In the genomic region with DNA sequence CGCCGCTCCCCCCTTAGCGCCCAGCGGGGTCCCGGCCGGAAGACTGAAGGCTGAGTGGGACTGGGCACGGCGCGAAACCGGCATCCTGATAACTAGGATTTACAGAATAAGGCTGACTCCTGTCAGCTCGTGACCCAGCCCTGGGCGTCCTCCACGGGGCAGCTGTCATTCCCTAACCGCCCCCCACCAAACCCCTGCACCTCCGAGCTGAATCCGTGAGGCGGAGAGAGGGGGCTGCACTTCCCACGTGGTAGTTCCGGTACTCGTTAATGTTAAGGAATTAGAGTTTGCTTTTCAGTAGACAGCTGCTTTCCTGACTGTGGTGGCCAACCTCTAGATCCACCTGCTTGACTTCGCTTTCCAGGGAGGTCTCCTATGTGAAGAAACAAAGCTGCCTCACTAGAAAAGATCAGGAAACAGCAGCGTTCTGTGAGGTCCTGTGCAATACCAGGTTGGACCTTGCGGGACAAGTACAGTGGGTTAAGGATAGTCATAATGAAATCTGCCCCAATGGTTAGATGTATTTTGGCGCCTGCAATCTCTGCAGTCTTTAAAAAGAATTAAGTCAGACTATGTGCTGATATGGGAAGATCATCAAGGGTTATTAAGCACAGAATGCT, we compare ENCODE assay signal across 8 cellular contexts. TPM values are rescaled to one million over a fixed set of nuclear protein-coding genes. Genes with fewer than 3 reads are reported as not detected.
DNase-seq lines count a peak whose midpoint lies in the region; ATAC-seq, FAIRE-seq and TF ChIP-seq lines count a peak whose summit lies in the region.

No MANE protein-coding gene starts in this region.

- no peaks in the 10 kb centered on the region for H3K9me3 ChIP-seq in A549
- no peaks in the 10 kb centered on the region for H3K9me3 ChIP-seq in keratinocyte (ENCODE audit: control insufficient read depth, low read depth, low read length)

- H3K36me3 ChIP-seq in keratinocyte (ENCODE audit: control insufficient read depth in 2 of 2, extremely low read depth in 1 of 2, insufficient read depth in 2 of 2, low read length in 2 of 2) = peaks cover 3 to 4% of the 10 kb centered on the region in 2 experiments

- H4K20me1 ChIP-seq in keratinocyte (ENCODE audit: control insufficient read depth, extremely low read depth, insufficient read depth, low read length) = no peaks in the 10 kb centered on the region

- H3K4me1 ChIP-seq in A549 (peaks cover 19% of the 10 kb centered on the region), keratinocyte (ENCODE audit: control insufficient read depth, extremely low read depth, insufficient read depth, low read length) (peaks cover 22% of the 10 kb centered on the region)

- CTCF ChIA-PET in A549 (lab: Yijun Ruan, JAX) = interaction anchor here (0.6 to 37.0 kb wide), 18 partner anchors 11 to 146 kb away, joined by 3 to 691 read pairs (median 6); a partner anchor contains a TSS

- TF ChIP-seq EP300 in A549 (IDR thresholded peaks at IDR 0.05) = no peak

- WGBS in A549 (ENCODE audit: missing lambda C conversion rate) = 6% methylated on average over 22 of the region's 24 CpGs

- peak overlapping the region; percentile 71 to 91 for H3K27ac ChIP-seq in A549
- H3K27ac ChIP-seq in keratinocyte (ENCODE audit: control insufficient read depth, insufficient read depth, low read length) = peak overlapping the region; percentile 88

- no peaks in the 10 kb centered on the region for H3K27me3 ChIP-seq in keratinocyte (ENCODE audit: control insufficient read depth, extremely low read depth, insufficient read depth, low read length)

- peak overlapping the region; percentile 58 for H3K4me3 ChIP-seq in A549
- peak overlapping the region; percentile 96 for H3K4me3 ChIP-seq in GM12865 (ENCODE audit: low read depth, low read length)
- H3K4me3 ChIP-seq in astrocyte of the spinal cord (ENCODE audit: low read depth, low read length) = peak overlapping the region; percentile 82
- H3K4me3 ChIP-seq in keratinocyte (ENCODE audit: control insufficient read depth in 2 of 3, extremely low read depth in 1 of 3, insufficient read depth in 2 of 3, low read depth in 1 of 3, low read length in 3 of 3) = peak overlapping the region; percentile 77 to 95 (median 93)

- POLR2A ChIA-PET in A549 (lab: Yijun Ruan, JAX) = interaction anchor here (0.6 to 2.8 kb wide), 18 partner anchors 9 to 843 kb away, joined by 3 to 68 read pairs (median 4); a partner anchor contains a TSS

- H3K4me2 ChIP-seq in A549 (peak overlapping the region; percentile 90), keratinocyte (ENCODE audit: control insufficient read depth, extremely low read depth, insufficient read depth, low read depth, low read length) (peak overlapping the region; percentile 100)

- no peaks in the 10 kb centered on the region for H3K9me1 ChIP-seq in keratinocyte (ENCODE audit: control insufficient read depth, extremely low read depth, insufficient read depth, low read length)

- no peak for FAIRE-seq in A549 (lab: Jason Lieb, UNC)
- no peak for FAIRE-seq in keratinocyte (lab: Jason Lieb, UNC)
- FAIRE-seq in H54 (lab: Jason Lieb, UNC) = no peak

- peak; percentile 32 to 65; a peak in 3 of 5 replicates for TF ChIP-seq RAD21 in A549 (conservative IDR thresholded peaks at IDR 0.05 in 1 of 2, IDR thresholded peaks at IDR 0.05 in 1 of 2)

- peaks cover 15% of the 10 kb centered on the region for H3K79me2 ChIP-seq in keratinocyte (ENCODE audit: control insufficient read depth, insufficient read depth, low read length)

- ATAC-seq in A549 = peak; percentile 26 to 63

- in situ Hi-C loops in astrocyte of the spinal cord (cut with HindIII; ENCODE audit: low sequenced_read_pairs) = no loop called here

- H2AFZ ChIP-seq in keratinocyte (ENCODE audit: control insufficient read depth, low read length) = peak overlapping the region; percentile 96

- dilution Hi-C loops in keratinocyte (cut with MboI; ENCODE audit: extremely low pct_ligation_motif_present, low sequenced_read_pairs) = no loop called here

- no peak; the same call in 1 of the 3 replicates for TF ChIP-seq CTCF in A549 (IDR thresholded peaks at IDR 0.05)
- TF ChIP-seq CTCF in GM12865 (IDR thresholded peaks at IDR 0.05; ENCODE audit: insufficient read depth, low read depth, low read length, missing control alignments) = no peak
- TF ChIP-seq CTCF in astrocyte of the spinal cord (IDR thresholded peaks at IDR 0.05; ENCODE audit: low read depth, low read length) = no peak
- TF ChIP-seq CTCF in keratinocyte (optimal IDR thresholded peaks at IDR 0.05 in 1 of 3, IDR thresholded peaks at IDR 0.05 in 1 of 3, conservative IDR thresholded peaks at IDR 0.05 in 1 of 3; ENCODE audit: extremely low read depth in 1 of 3, insufficient read depth in 2 of 3, low read length in 3 of 3) = peak in 1 of 3 experiments; percentile 22

- DNase-seq in A549 (ENCODE audit: low read depth in 1 of 2, low spot score in 1 of 2) = peak; percentile 56 to 67
- DNase-seq in GM12865 (ENCODE audit: low read depth) = peak; percentile 67
- DNase-seq in Kasumi-1 (lab: John Stamatoyannopoulos, UW) = peak; percentile 76 to 77
- no peak for DNase-seq in astrocyte of the spinal cord (ENCODE audit: low read depth, low spot score)
- no peak for DNase-seq in keratinocyte (ENCODE audit: low read depth, low spot score)
- DNase-seq in superior temporal gyrus (ENCODE audit: extremely low spot score) = peak; percentile 40
- DNase-seq in H54 (ENCODE audit: insufficient read length, low spot score) = no peak
- no peak for DNase-seq in A172 (ENCODE audit: low spot score)

- no peak; the same call in 1 of the 2 replicates for TF ChIP-seq POLR2A in A549 (IDR thresholded peaks at IDR 0.05; ENCODE audit: low read length)
- no peak for TF ChIP-seq POLR2A in H54 (IDR thresholded peaks at IDR 0.05; ENCODE audit: low read depth, low read length)

- peak overlapping the region; percentile 90 for H3K9ac ChIP-seq in keratinocyte (ENCODE audit: control insufficient read depth, extremely low read depth, insufficient read depth, low read length)

RNA-seq across cellular contexts. Expression of a gene that starts 1.0 kb away (rescaled TPM):
- polyA plus RNA-seq in A549 (2011; rRNA removed) = 35.6 and 39.7 TPM in 2 replicates
- 26.6 and 35.4 TPM in 2 replicates for polyA plus RNA-seq in A549 (2012; cell fraction: cytosol; rRNA removed)
- 60.1 and 71.4 TPM in 2 replicates for polyA plus RNA-seq in A549 (2012; cell fraction: nucleus; rRNA removed)
- polyA plus RNA-seq in A549 (2017; fragmentation: RNase III; extraction: RNeasy Plus Mini Kit Qiagen cat#74134 plus additional on column Dnase treatment) = 111 to 131 TPM (median 116 TPM) in 3 replicates
- 31.8 and 40.3 TPM in 2 replicates for polyA minus RNA-seq in A549 (2011; rRNA and poly(A)+ RNA removed)
- polyA plus RNA-seq in keratinocyte = 17.0 to 41.4 TPM (median 23.3 TPM) in 3 replicates
- polyA plus RNA-seq in keratinocyte (2011; ENCODE audit: low read depth) = 96.6 TPM
- polyA plus RNA-seq in keratinocyte (2011; cell fraction: cytosol; rRNA removed) = 21.2 and 27.5 TPM in 2 replicates
- polyA plus RNA-seq in keratinocyte (2011; cell fraction: nucleus; rRNA removed) = 26.9 and 37.0 TPM in 2 replicates
- polyA plus RNA-seq in keratinocyte (2012; ENCODE audit: low replicate concordance) = 66.2 and 117 TPM in 2 replicates
- polyA minus RNA-seq in keratinocyte = 16.5 to 43.8 TPM (median 26.9 TPM) in 3 replicates
- polyA minus RNA-seq in keratinocyte (2011; cell fraction: cytosol; rRNA and poly(A)+ RNA removed) = 35.9 TPM
- 15.3 and 24.4 TPM in 2 replicates for polyA minus RNA-seq in keratinocyte (2011; cell fraction: nucleus; rRNA and poly(A)+ RNA removed)
- total RNA-seq in A172 (2014; rRNA removed; shearing (Covaris generic)) = 68.5 and 70.0 TPM in 2 replicates

RNA-seq across cellular contexts. Expression of a gene that starts 12.0 kb away (rescaled TPM):
- polyA plus RNA-seq in A549 (2011; rRNA removed) (0.97 and 1.6 TPM in 2 replicates), A549 (2017; fragmentation: RNase III; extraction: RNeasy Plus Mini Kit Qiagen cat#74134 plus additional on column Dnase treatment) (3.5 to 4.5 TPM (median 4.3 TPM) in 3 replicates), keratinocyte (0.25 to 0.79 TPM (median 0.36 TPM) in 3 replicates)
- polyA plus RNA-seq in A549 (2012; cell fraction: cytosol; rRNA removed) = 1.3 and 2.0 TPM in 2 replicates
- polyA plus RNA-seq in A549 (2012; cell fraction: nucleus; rRNA removed) = 6.1 and 10.5 TPM in 2 replicates
- polyA minus RNA-seq in A549 (2011; rRNA and poly(A)+ RNA removed) = 1.7 and 3.3 TPM in 2 replicates
- polyA plus RNA-seq in keratinocyte (2011; ENCODE audit: low read depth) = 0.55 TPM
- polyA plus RNA-seq in keratinocyte (2011; cell fraction: cytosol; rRNA removed) = 0.23 and 0.35 TPM in 2 replicates
- polyA plus RNA-seq in keratinocyte (2011; cell fraction: nucleus; rRNA removed) = 1.0 and 2.1 TPM in 2 replicates
- 0.80 and 1.8 TPM in 2 replicates for polyA plus RNA-seq in keratinocyte (2012; ENCODE audit: low replicate concordance)
- 0.56 to 3.9 TPM (median 2.7 TPM) in 3 replicates for polyA minus RNA-seq in keratinocyte
- 1.5 TPM for polyA minus RNA-seq in keratinocyte (2011; cell fraction: cytosol; rRNA and poly(A)+ RNA removed)
- 1.1 and 2.3 TPM in 2 replicates for polyA minus RNA-seq in keratinocyte (2011; cell fraction: nucleus; rRNA and poly(A)+ RNA removed)
- 138 and 372 TPM in 2 replicates for total RNA-seq in A172 (2014; rRNA removed; shearing (Covaris generic))

RNA-seq across cellular contexts. Expression of a gene that starts 22.2 kb away (rescaled TPM):
- polyA plus RNA-seq in A549 (2011; rRNA removed) = 19.6 and 26.7 TPM in 2 replicates
- polyA plus RNA-seq in A549 (2012; cell fraction: cytosol; rRNA removed) = 50.0 and 67.2 TPM in 2 replicates
- polyA plus RNA-seq in A549 (2012; cell fraction: nucleus; rRNA removed) = 162 and 183 TPM in 2 replicates
- 45.3 to 54.7 TPM (median 46.6 TPM) in 3 replicates for polyA plus RNA-seq in A549 (2017; fragmentation: RNase III; extraction: RNeasy Plus Mini Kit Qiagen cat#74134 plus additional on column Dnase treatment)
- 31.2 and 34.8 TPM in 2 replicates for polyA minus RNA-seq in A549 (2011; rRNA and poly(A)+ RNA removed)
- 9.4 to 20.7 TPM (median 10.9 TPM) in 3 replicates for polyA plus RNA-seq in keratinocyte
- polyA plus RNA-seq in keratinocyte (2011; ENCODE audit: low read depth) = 2.0 TPM
- 9.2 and 15.3 TPM in 2 replicates for polyA plus RNA-seq in keratinocyte (2011; cell fraction: cytosol; rRNA removed)
- 14.9 and 19.4 TPM in 2 replicates for polyA plus RNA-seq in keratinocyte (2011; cell fraction: nucleus; rRNA removed)
- 14.6 and 22.2 TPM in 2 replicates for polyA plus RNA-seq in keratinocyte (2012; ENCODE audit: low replicate concordance)
- 7.4 to 33.9 TPM (median 11.7 TPM) in 3 replicates for polyA minus RNA-seq in keratinocyte
- polyA minus RNA-seq in keratinocyte (2011; cell fraction: cytosol; rRNA and poly(A)+ RNA removed) = 24.4 TPM
- polyA minus RNA-seq in keratinocyte (2011; cell fraction: nucleus; rRNA and poly(A)+ RNA removed) = 8.6 and 8.8 TPM in 2 replicates
- 159 and 173 TPM in 2 replicates for total RNA-seq in A172 (2014; rRNA removed; shearing (Covaris generic))

RNA-seq across cellular contexts. Expression of a gene that starts 40.6 kb away (rescaled TPM):
- polyA plus RNA-seq in A549 (2011; rRNA removed) (13.5 and 17.4 TPM in 2 replicates), A549 (2017; fragmentation: RNase III; extraction: RNeasy Plus Mini Kit Qiagen cat#74134 plus additional on column Dnase treatment) (26.2 to 30.2 TPM (median 30.1 TPM) in 3 replicates), keratinocyte (7.4 to 10.6 TPM (median 7.8 TPM) in 3 replicates)
- 17.8 and 28.0 TPM in 2 replicates for polyA plus RNA-seq in A549 (2012; cell fraction: cytosol; rRNA removed)
- 46.1 and 47.2 TPM in 2 replicates for polyA plus RNA-seq in A549 (2012; cell fraction: nucleus; rRNA removed)
- polyA minus RNA-seq in A549 (2011; rRNA and poly(A)+ RNA removed) = 12.7 and 16.0 TPM in 2 replicates
- 2.1 TPM for polyA plus RNA-seq in keratinocyte (2011; ENCODE audit: low read depth)
- polyA plus RNA-seq in keratinocyte (2011; cell fraction: cytosol; rRNA removed) = 4.5 and 7.2 TPM in 2 replicates
- polyA plus RNA-seq in keratinocyte (2011; cell fraction: nucleus; rRNA removed) = 11.3 and 15.0 TPM in 2 replicates
- 3.9 and 10.1 TPM in 2 replicates for polyA plus RNA-seq in keratinocyte (2012; ENCODE audit: low replicate concordance)
- polyA minus RNA-seq in keratinocyte = 4.5 to 10.1 TPM (median 5.2 TPM) in 3 replicates
- 8.6 TPM for polyA minus RNA-seq in keratinocyte (2011; cell fraction: cytosol; rRNA and poly(A)+ RNA removed)
- polyA minus RNA-seq in keratinocyte (2011; cell fraction: nucleus; rRNA and poly(A)+ RNA removed) = 7.0 and 9.3 TPM in 2 replicates
- 32.7 and 41.4 TPM in 2 replicates for total RNA-seq in A172 (2014; rRNA removed; shearing (Covaris generic))

RNA-seq across cellular contexts. Expression of a gene that starts 48.5 kb away (rescaled TPM):
- polyA plus RNA-seq in A549 (2011; rRNA removed) (43.4 and 53.5 TPM in 2 replicates), A549 (2017; fragmentation: RNase III; extraction: RNeasy Plus Mini Kit Qiagen cat#74134 plus additional on column Dnase treatment) (102 to 105 TPM (median 104 TPM) in 3 replicates), keratinocyte (25.2 to 33.8 TPM (median 30.0 TPM) in 3 replicates)
- polyA plus RNA-seq in A549 (2012; cell fraction: cytosol; rRNA removed) = 126 and 151 TPM in 2 replicates
- 315 and 362 TPM in 2 replicates for polyA plus RNA-seq in A549 (2012; cell fraction: nucleus; rRNA removed)
- 63.6 and 110 TPM in 2 replicates for polyA minus RNA-seq in A549 (2011; rRNA and poly(A)+ RNA removed)
- polyA plus RNA-seq in keratinocyte (2011; ENCODE audit: low read depth) = 55.2 TPM
- polyA plus RNA-seq in keratinocyte (2011; cell fraction: cytosol; rRNA removed) = 15.3 and 25.6 TPM in 2 replicates
- 45.2 and 60.9 TPM in 2 replicates for polyA plus RNA-seq in keratinocyte (2011; cell fraction: nucleus; rRNA removed)
- polyA plus RNA-seq in keratinocyte (2012; ENCODE audit: low replicate concordance) = 34.2 and 40.5 TPM in 2 replicates
- 9.3 to 94.3 TPM (median 20.0 TPM) in 3 replicates for polyA minus RNA-seq in keratinocyte
- polyA minus RNA-seq in keratinocyte (2011; cell fraction: cytosol; rRNA and poly(A)+ RNA removed) = 80.8 TPM
- 17.9 and 24.0 TPM in 2 replicates for polyA minus RNA-seq in keratinocyte (2011; cell fraction: nucleus; rRNA and poly(A)+ RNA removed)
- total RNA-seq in A172 (2014; rRNA removed; shearing (Covaris generic)) = 55.1 and 58.4 TPM in 2 replicates

Comparison
In these comparisons a context has a peak if more than half of its experiments do, and no peak if none do; other contexts are left out.
1. DNase-seq: peak in A549 (2 of 2), GM12865 (single experiment), Kasumi-1 (2 of 2) and superior temporal gyrus (single experiment); none in astrocyte of the spinal cord (single experiment), keratinocyte (single experiment), H54 (single experiment) and A172 (single experiment).
2. Peak in every context shown above with its lines, with median percentiles within 50 percentile points of each other: H3K4me3 ChIP-seq.